In the genomic region with DNA sequence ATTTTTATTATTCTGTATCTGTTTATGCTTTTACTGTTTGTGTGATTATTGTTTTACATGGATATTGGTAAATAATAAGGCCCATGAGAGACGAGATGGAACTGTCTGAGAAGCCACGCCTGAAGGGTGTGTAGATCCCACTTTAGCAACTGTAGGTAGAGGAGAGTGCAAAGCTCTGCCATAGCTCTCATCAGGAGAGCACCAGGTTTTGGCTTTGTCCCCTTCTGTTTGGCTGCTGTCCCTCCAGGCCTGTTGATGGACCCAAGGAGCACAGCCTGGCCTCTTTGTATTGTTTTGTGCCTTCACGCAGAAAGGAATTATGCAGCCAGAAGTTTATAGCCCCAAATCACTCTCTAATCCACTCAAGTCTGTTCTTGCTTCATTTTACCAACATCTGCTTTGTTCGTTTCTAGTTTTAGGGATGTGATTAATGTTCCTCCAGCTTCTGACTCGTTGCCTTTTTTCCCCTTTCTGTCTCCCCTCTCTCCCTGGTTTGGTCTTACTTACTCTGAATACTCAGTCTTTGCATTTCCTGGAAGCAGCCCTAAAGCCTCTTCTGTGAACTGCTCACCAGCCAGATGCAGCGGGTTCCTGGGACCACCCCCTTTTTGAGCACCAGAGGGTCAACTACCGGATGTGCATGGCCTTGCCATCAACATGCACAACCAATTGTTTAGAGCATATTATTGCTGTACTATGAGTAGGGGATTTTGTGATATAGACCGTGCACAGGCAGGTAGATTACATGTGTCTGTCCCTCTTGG, we compare ENCODE assay signal across 23 cellular contexts.
"Had no signal": no experiment of that assay in that cellular context is flagged by ENCODE, and none has a peak within 500 bp of the region (broad histone marks: within the 10 kb centered on the region; RNA-seq: fewer than 3 reads in every experiment).

No MANE protein-coding gene starts in this region.

- H3K4me1 Mint-ChIP-seq: central memory CD8-positive, alpha-beta T cell; memory B cell; nephron progenitor cell; stimulated activated effector memory CD8-positive, alpha-beta T cell treated with anti-CD3 and anti-CD28 coated beads, Interleukin-12 subunit alpha, Interleukin-12 subunit beta, amount 100 ng/mL, for 72 hours; T-cell had no signal

- H3K36me3 Mint-ChIP-seq: activated naive CD8-positive, alpha-beta T cell; stimulated activated effector memory CD8-positive, alpha-beta T cell treated with anti-CD3 and anti-CD28 coated beads, Interleukin-12 subunit alpha, Interleukin-12 subunit beta, amount 100 ng/mL, for 72 hours had no signal

- DNase-seq: activated CD4-positive, alpha-beta T cell treated with anti-CD3 and anti-CD28 coated beads for 1 hour; activated gamma-delta T cell treated with Interleukin-2 at 50 U/mL for 16 hours; activated T-cell treated with anti-CD3 and anti-CD28 coated beads, Interleukin-2, amount 50 U/mL, for 1 hour; amniotic stem cell; cortex of kidney; endodermal cell; heart right ventricle; islet precursor cell; left cardiac atrium; nephron progenitor cell; nucleus accumbens; posterior cingulate gyrus; right lobe of liver; small intestine; stimulated activated CD4-positive, alpha-beta T cell treated with anti-CD3 and anti-CD28 coated beads, Interleukin-2, amount 100 ng/mL, for 24 hours; T-cell; T-helper 9 cell; transverse colon had no signal

- ATAC-seq: gastroesophageal sphincter; heart right ventricle; left cardiac atrium; right lobe of liver; stimulated activated effector memory CD8-positive, alpha-beta T cell treated with anti-CD3 and anti-CD28 coated beads, Interleukin-12 subunit alpha, Interleukin-12 subunit beta, amount 100 ng/mL, for 72 hours; T-cell had no signal

- H3K9me3 Mint-ChIP-seq: central memory CD8-positive, alpha-beta T cell; endodermal cell; memory B cell; nephron progenitor cell; stimulated activated effector memory CD8-positive, alpha-beta T cell treated with anti-CD3 and anti-CD28 coated beads, Interleukin-12 subunit alpha, Interleukin-12 subunit beta, amount 100 ng/mL, for 72 hours; T-cell had no signal

- H3K4me3 Mint-ChIP-seq: activated naive CD8-positive, alpha-beta T cell; central memory CD8-positive, alpha-beta T cell; endodermal cell; memory B cell; nephron progenitor cell; stimulated activated effector memory CD8-positive, alpha-beta T cell treated with anti-CD3 and anti-CD28 coated beads, Interleukin-12 subunit alpha, Interleukin-12 subunit beta, amount 100 ng/mL, for 72 hours; T-cell had no signal

- H3K27me3 Mint-ChIP-seq: activated naive CD8-positive, alpha-beta T cell; central memory CD8-positive, alpha-beta T cell; memory B cell; T-cell had no signal

- H3K27ac Mint-ChIP-seq: activated naive CD8-positive, alpha-beta T cell; endodermal cell; memory B cell; nephron progenitor cell; stimulated activated effector memory CD8-positive, alpha-beta T cell treated with anti-CD3 and anti-CD28 coated beads, Interleukin-12 subunit alpha, Interleukin-12 subunit beta, amount 100 ng/mL, for 72 hours; T-cell had no signal
